In genomic region chr12:24015771-24016170, GRCh38 we compare ENCODE assay signal across 20 cellular contexts.
A peak's percentile ranks its signal among the peaks of the same experiment; 100 is the strongest.
DNase-seq lines count a peak whose midpoint lies in the region; ATAC-seq, FAIRE-seq and TF ChIP-seq lines count a peak whose summit lies in the region.
"Had no signal": no experiment of that assay in that cellular context is flagged by ENCODE, and none has a peak within 500 bp of the region (broad histone marks: within the 10 kb centered on the region; RNA-seq: fewer than 3 reads in every experiment).

No MANE protein-coding gene starts in this region.

- H3K36me3 ChIP-seq in ectodermal cell (ENCODE audit: control insufficient read depth, insufficient read depth, low read length) (no peaks in the 10 kb centered on the region), HepG2 (replicated peaks in 1 of 2; ENCODE audit: control insufficient read depth in 1 of 2, insufficient read depth in 2 of 2, low read length in 2 of 2) (peaks cover 0 to 1% of the 10 kb centered on the region in 2 experiments; a peak in 1 of 5 replicates), neural progenitor cell (no peaks in the 10 kb centered on the region), uterus (no peaks in the 10 kb centered on the region)
- H3K36me3 ChIP-seq: BLaER1, Peyer's patch, SJSA1 had no signal

- BruUV-seq in HepG2 (replicated peaks; lab: Mats Ljungman, UMichigan), result no TSS peak

- no peak overlapping the region for H3K4me3 Mint-ChIP-seq in neural progenitor cell
- H3K4me3 Mint-ChIP-seq: CD4-positive, alpha-beta T cell; HFFc6 had no signal

- H3K4me2 ChIP-seq in HepG2 (ENCODE audit: low read depth, low read length), result no peak overlapping the region
- H3K4me2 ChIP-seq in neural progenitor cell, result peak overlapping the region; percentile 71
- H3K4me2 ChIP-seq: BLaER1 had no signal

- H3K79me2 ChIP-seq in HepG2 (ENCODE audit: insufficient read depth, low read length) (peaks cover 42% of the 10 kb centered on the region), neural progenitor cell (ENCODE audit: low read depth) (no peaks in the 10 kb centered on the region)

- FAIRE-seq in HepG2 (lab: Jason Lieb, UNC), result no peak
- FAIRE-seq: H54 had no signal

- no peak for ATAC-seq in HepG2
- no peak for ATAC-seq in GM19328 (IDR thresholded peaks at IDR 0.05; ENCODE audit: unreplicated experiment)

- H3K4me1 ChIP-seq in ectodermal cell (ENCODE audit: control insufficient read depth, insufficient read depth, low read length), result peaks cover 33% of the 10 kb centered on the region
- peaks cover 49% of the 10 kb centered on the region for H3K4me1 ChIP-seq in HepG2 (ENCODE audit: insufficient read depth, low read length)
- H3K4me1 ChIP-seq in neural progenitor cell, result peaks cover 63% of the 10 kb centered on the region
- H3K4me1 ChIP-seq in uterus, result no peaks in the 10 kb centered on the region
- H3K4me1 ChIP-seq: BLaER1, Caco-2, Peyer's patch, SJSA1 had no signal

- H3K27ac ChIP-seq in ectodermal cell (ENCODE audit: insufficient read depth, low read depth, low read length, poor library complexity, severe bottlenecking) (peak overlapping the region; percentile 53), HepG2 (ENCODE audit: extremely low read length, insufficient read depth, low read length) (no peak overlapping the region), neural progenitor cell (peak overlapping the region; percentile 83), uterus (no peak overlapping the region)
- H3K27ac ChIP-seq: BLaER1, Peyer's patch, SJSA1 had no signal

- CTCF ChIA-PET in HepG2 (lab: Yijun Ruan, JAX; ENCODE audit: low intra/inter-chr PET ratio, low total read pairs), result no interaction called here

- peak overlapping the region; percentile 7 for H3K27ac Mint-ChIP-seq in neural progenitor cell
- H3K27ac Mint-ChIP-seq: CD4-positive, alpha-beta T cell; HFFc6 had no signal

- in situ Hi-C loops in HepG2 (cut with HindIII; ENCODE audit: extremely low pct_ligation_motif_present, low pct_unique_long_range_greater_than_20kb), result loop anchor here (25.0 kb wide), 1 partner anchor 547 kb away; no protein-coding TSS in a partner anchor

- WGBS in ectodermal cell, 2 experiments, result 60 to 64% methylated on average over 3 of the region's 3 CpGs
- WGBS in HepG2 (ENCODE audit: low lambda C conversion rate), result 100% methylated on average over 3 of the region's 3 CpGs

- no peak for TF ChIP-seq RAD21 in HepG2 (CRISPR knock-in tag; IDR thresholded peaks at IDR 0.05)

- H3K4me3 ChIP-seq in ectodermal cell (ENCODE audit: insufficient read depth, low read depth, low read length) (no peak overlapping the region), HepG2 (replicated peaks in 1 of 3; ENCODE audit: insufficient read depth in 1 of 3, low read depth in 2 of 3, low read length in 3 of 3) (no peak overlapping the region), neural progenitor cell (peak overlapping the region; percentile 12), uterus (no peak overlapping the region)
- H3K4me3 ChIP-seq: BLaER1, Peyer's patch, SJSA1 had no signal

- POLR2A ChIA-PET in HepG2 (lab: Yijun Ruan, JAX), result interaction anchor here (1.0 kb wide), 1 partner anchor 54 kb away, joined by 3 read pairs; no protein-coding TSS in a partner anchor

- no peak overlapping the region for H2AFZ ChIP-seq in HepG2 (ENCODE audit: low read length)
- no peak overlapping the region for H2AFZ ChIP-seq in neural progenitor cell (replicated peaks)

- H3K9me3 ChIP-seq in ectodermal cell (ENCODE audit: control insufficient read depth, low read length) (no peaks in the 10 kb centered on the region), HepG2 (ENCODE audit: low read length) (no peaks in the 10 kb centered on the region), neural progenitor cell (ENCODE audit: low read depth) (no peaks in the 10 kb centered on the region), uterus (no peaks in the 10 kb centered on the region)
- H3K9me3 ChIP-seq: BLaER1, Caco-2, Peyer's patch, SJSA1 had no signal

- peaks cover 48% of the 10 kb centered on the region for H3K4me1 Mint-ChIP-seq in neural progenitor cell

- peaks cover 3% of the 10 kb centered on the region for H3K27me3 Mint-ChIP-seq in neural progenitor cell (ENCODE audit: insufficient read depth, low read depth)
- H3K27me3 Mint-ChIP-seq: CD4-positive, alpha-beta T cell had no signal

- intact Hi-C loops in HepG2 (cut with micrococcal nuclease; ENCODE audit: unreplicated experiment), result no loop called here
- intact Hi-C loops in uterus (cut with DNase I; ENCODE audit: low total_unique reads), result no loop called here

- no peak for TF ChIP-seq EP300 in HepG2 (IDR thresholded peaks at IDR 0.05; ENCODE audit: low read depth in 2 of 2, low read length in 2 of 2)
- TF ChIP-seq EP300 in HepG2 (CRISPR knock-in tag; IDR thresholded peaks at IDR 0.05; ENCODE audit: borderline replicate concordance), result no peak

- TF ChIP-seq POLR2A in HepG2 (IDR thresholded peaks at IDR 0.05; ENCODE audit: insufficient read depth in 1 of 2, low read depth in 2 of 2, low read length in 2 of 2), result no peak
- no peak for TF ChIP-seq POLR2A in uterus (IDR thresholded peaks at IDR 0.05)

- H3K36me3 Mint-ChIP-seq in neural progenitor cell, result peaks cover 11% of the 10 kb centered on the region

- no peak for TF ChIP-seq CTCF in HepG2 (CRISPR knock-in tag; IDR thresholded peaks at IDR 0.05)
- no peak for TF ChIP-seq CTCF in neural progenitor cell (IDR thresholded peaks at IDR 0.05)
- TF ChIP-seq CTCF in uterus (IDR thresholded peaks at IDR 0.05), result no peak

- H3K27me3 ChIP-seq in ectodermal cell (ENCODE audit: control insufficient read depth, insufficient read depth, low read length, poor library complexity, severe bottlenecking), result no peaks in the 10 kb centered on the region
- no peaks in the 10 kb centered on the region for H3K27me3 ChIP-seq in HepG2 (ENCODE audit: control insufficient read depth in 1 of 2, insufficient read depth in 2 of 2, low read length in 2 of 2)
- no peaks in the 10 kb centered on the region for H3K27me3 ChIP-seq in neural progenitor cell
- H3K27me3 ChIP-seq in uterus, result no peaks in the 10 kb centered on the region
- H3K27me3 ChIP-seq: BLaER1, Peyer's patch, SJSA1 had no signal

- H4K20me1 ChIP-seq in HepG2 (ENCODE audit: insufficient read depth, low read length) (no peaks in the 10 kb centered on the region), neural progenitor cell (ENCODE audit: low read depth) (no peaks in the 10 kb centered on the region)
- H4K20me1 ChIP-seq: BLaER1 had no signal

- no peak overlapping the region for H3K9ac ChIP-seq in HepG2 (ENCODE audit: insufficient read depth, low read depth, low read length)
- no peak overlapping the region for H3K9ac ChIP-seq in neural progenitor cell
- H3K9ac ChIP-seq: BLaER1 had no signal

- H3F3A ChIP-seq in neural progenitor cell (ENCODE audit: low read depth), result peaks cover 61% of the 10 kb centered on the region

- DNase-seq in HepG2 (ENCODE audit: low spot score) (no peak), neural progenitor cell (ENCODE audit: low spot score) (peak; percentile 32), NCI-H1436 (lab: John Stamatoyannopoulos, UW) (no peak), uterus (no peak)
- no peak for DNase-seq in stimulated activated naive CD4-positive, alpha-beta T cell treated with Interleukin-2 at 50 U/mL for 16 hours (lab: John Stamatoyannopoulos, UW)
- DNase-seq: Caco-2; CD4-positive, alpha-beta T cell; DMS 273 treated with DMSO at 0.1 percent for 48 hours; DMS79 treated with DMSO at 0.1 percent for 48 hours; HFFc6; KG1; NCI-H1092; NCI-H226; NCI-H524; Peyer's patch had no signal

- peaks cover 10% of the 10 kb centered on the region for H3K9me3 Mint-ChIP-seq in neural progenitor cell

TF ChIP-seq in HepG2, 621 proteins besides CTCF, POLR2A, EP300 and RAD21 (continues in another document):
- TF ChIP-seq CEBPG (CRISPR knock-in tag; IDR thresholded peaks at IDR 0.05), result peak; percentile 32; the same call in 1 of the 2 replicates
- TF ChIP-seq SOX5 (CRISPR knock-in tag; IDR thresholded peaks at IDR 0.05; ENCODE audit: borderline replicate concordance), result 0 out of 2 replicates have a peak, but pooled peaks have one; percentile 7
- TF ChIP-seq CBX5 (CRISPR knock-in tag; IDR thresholded peaks at IDR 0.05; ENCODE audit: borderline replicate concordance), result no peak
- TF ChIP-seq PREB (CRISPR knock-in tag; IDR thresholded peaks at IDR 0.05), result no peak
- no peak for TF ChIP-seq BRF2 (CRISPR knock-in tag; IDR thresholded peaks at IDR 0.05)
- no peak for TF ChIP-seq MZF1 (CRISPR knock-in tag; IDR thresholded peaks at IDR 0.05; ENCODE audit: borderline replicate concordance)
- peak; percentile 46 for TF ChIP-seq ZMYM4 (CRISPR knock-in tag; IDR thresholded peaks at IDR 0.05)

Comparison
In these comparisons a context has a peak if more than half of its experiments do, and no peak if none do; other contexts are left out.
1. H3K27ac ChIP-seq: peak in ectodermal cell (single experiment) and neural progenitor cell (single experiment); none in HepG2 (single experiment) and uterus (0 of 2).